28 cellular contexts compared by ENCODE assay signal in the genomic region with DNA sequence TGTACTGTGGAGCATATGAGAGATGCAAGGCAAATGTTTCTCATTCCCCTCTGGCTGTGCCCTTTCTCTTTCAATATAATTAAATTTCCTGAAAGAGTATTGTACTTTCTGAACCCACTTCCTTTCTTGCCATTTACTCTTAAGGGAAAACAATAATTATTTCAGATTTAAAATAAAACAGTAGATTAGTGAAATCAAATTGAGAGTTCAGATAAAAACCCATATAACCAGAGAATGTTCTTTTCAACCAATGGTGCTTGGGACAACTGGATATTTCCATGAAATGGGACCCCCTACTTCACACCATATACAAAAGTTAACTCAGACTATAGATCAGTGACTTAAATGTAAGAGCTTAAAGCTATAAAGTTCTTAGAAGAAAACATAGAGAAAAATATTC.
"Had no signal": no experiment of that assay in that cellular context is flagged by ENCODE, and none has a peak within 500 bp of the region (broad histone marks: within the 10 kb centered on the region; RNA-seq: fewer than 3 reads in every experiment).

No MANE protein-coding gene starts in this region.

- H2AFZ ChIP-seq: hepatocyte had no signal

- H3K27me3 ChIP-seq: colonic mucosa, dorsolateral prefrontal cortex, esophagus muscularis mucosa, esophagus squamous epithelium, foreskin keratinocyte, gastrocnemius medialis, gastroesophageal sphincter, heart left ventricle, heart right ventricle, hepatocyte had no signal

- H3K9me3 Mint-ChIP-seq: dendritic cell treated with granulocyte-macrophage colony-stimulating factor and Interleukin-4, amounts not matched to agents 40 ng/mL and 50 ng/mL, for 4 days; effector memory CD8-positive, alpha-beta T cell; endodermal cell had no signal

- FAIRE-seq: colon, endometrium, frontal cortex had no signal

- H3K4me1 ChIP-seq: colonic mucosa, esophagus muscularis mucosa, foreskin keratinocyte, gastroesophageal sphincter had no signal

- H3K27ac ChIP-seq: colonic mucosa, coronary artery, epithelial cell of prostate, esophagus muscularis mucosa, esophagus squamous epithelium, foreskin keratinocyte, gastrocnemius medialis, gastroesophageal sphincter, heart left ventricle, heart right ventricle, hepatocyte had no signal

- ATAC-seq: effector memory CD8-positive, alpha-beta T cell; esophagus mucosa; foreskin keratinocyte; gastrocnemius medialis; gastroesophageal sphincter; heart left ventricle; heart right ventricle had no signal

- H3K27ac Mint-ChIP-seq: dendritic cell treated with granulocyte-macrophage colony-stimulating factor and Interleukin-4, amounts not matched to agents 40 ng/mL and 50 ng/mL, for 4 days; effector memory CD8-positive, alpha-beta T cell; endodermal cell had no signal

- H3K4me3 Mint-ChIP-seq: dendritic cell treated with granulocyte-macrophage colony-stimulating factor and Interleukin-4, amounts not matched to agents 40 ng/mL and 50 ng/mL, for 4 days; effector memory CD8-positive, alpha-beta T cell; endodermal cell had no signal

- H3K9me3 ChIP-seq: colonic mucosa, esophagus muscularis mucosa, esophagus squamous epithelium, gastrocnemius medialis, gastroesophageal sphincter, heart left ventricle, heart right ventricle had no signal

- H3K4me2 ChIP-seq: hepatocyte had no signal

- H3K36me3 ChIP-seq: colonic mucosa, gastrocnemius medialis had no signal

- H3K79me2 ChIP-seq: hepatocyte had no signal

- DNase-seq: colonic mucosa; cortex of kidney; dermis blood vessel endothelial cell; dorsolateral prefrontal cortex; effector CD8-positive, alpha-beta T cell; effector memory CD4-positive, alpha-beta T cell; effector memory CD8-positive, alpha-beta T cell; endodermal cell; erythroblast; esophagus squamous epithelium; foreskin fibroblast; foreskin keratinocyte; foreskin melanocyte; gastrocnemius medialis; glutamatergic neuron; head of caudate nucleus; heart left ventricle; heart right ventricle had no signal

- H3K4me3 ChIP-seq: colonic mucosa, coronary artery, dorsolateral prefrontal cortex, esophagus muscularis mucosa, esophagus squamous epithelium, gastrocnemius medialis, gastroesophageal sphincter, heart left ventricle, heart right ventricle, hepatocyte had no signal
